Comparison of ENCODE assay signal across 9 cellular contexts in the genomic region with DNA sequence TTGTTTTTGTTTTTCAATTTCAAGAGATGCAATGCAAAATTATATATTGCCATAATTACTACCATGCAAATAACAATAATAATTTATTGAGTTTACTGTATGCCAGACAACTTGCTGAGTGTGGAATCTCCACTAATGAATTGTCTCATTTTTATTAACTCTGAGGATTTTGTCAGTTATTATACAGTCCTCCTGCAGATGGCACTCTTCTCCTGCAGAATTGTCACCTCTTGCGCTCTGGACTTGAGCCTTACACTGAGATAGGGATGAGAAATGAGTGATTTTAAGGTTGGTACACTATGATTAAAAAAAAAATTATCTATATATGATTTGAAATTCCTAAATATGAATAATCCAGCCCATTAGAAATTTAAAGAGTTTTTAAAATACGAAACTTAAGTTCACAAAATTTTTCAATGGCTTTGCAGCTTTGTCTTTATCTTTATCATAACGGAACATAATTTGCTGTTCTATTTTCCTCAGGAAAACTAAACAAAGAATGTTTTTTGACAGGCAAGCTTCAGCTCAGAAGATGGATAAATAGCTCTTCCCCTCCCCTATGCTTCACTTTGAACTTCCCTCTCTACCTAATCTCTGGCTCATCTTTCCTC. TPM values are rescaled to one million over a fixed set of nuclear protein-coding genes. Genes with fewer than 3 reads are reported as not detected.
DNase-seq lines count a peak whose midpoint lies in the region; ATAC-seq and TF ChIP-seq lines count a peak whose summit lies in the region.
"Had no signal": no experiment of that assay in that cellular context is flagged by ENCODE, and none has a peak within 500 bp of the region (broad histone marks: within the 10 kb centered on the region; RNA-seq: fewer than 3 reads in every experiment).

No MANE protein-coding gene starts in this region.

- no peak overlapping the region for H2AFZ ChIP-seq in fibroblast of lung (ENCODE audit: low read length)
- no peak overlapping the region for H2AFZ ChIP-seq in neuronal stem cell (ENCODE audit: low read length)

- CTCF ChIA-PET in WTC11 (lab: Charles Lee) = interaction anchor here (0.6 to 1.1 kb wide), 9 partner anchors 13 to 1385 kb away, joined by 3 to 8 read pairs (median 3); partner anchors contain the start of gene BMP2K

- H3K4me1 Mint-ChIP-seq in WTC11 = no peaks in the 10 kb centered on the region

- H3K27me3 Mint-ChIP-seq in WTC11 (ENCODE audit: low read depth) = peaks cover 3% of the 10 kb centered on the region; the same call in 1 of the 2 replicates

- H3K4me2 ChIP-seq in fibroblast of lung (ENCODE audit: extremely low read depth, insufficient read depth, low read length) (no peak overlapping the region), neuronal stem cell (ENCODE audit: insufficient read depth, low read length, poor library complexity, severe bottlenecking) (no peak overlapping the region)

- H3K27me3 ChIP-seq in fibroblast of lung (ENCODE audit: control insufficient read depth, insufficient read depth, low read length) = peaks cover 5% of the 10 kb centered on the region
- no peaks in the 10 kb centered on the region for H3K27me3 ChIP-seq in neuronal stem cell (ENCODE audit: control insufficient read depth in 3 of 3, insufficient read depth in 3 of 3, low read depth in 1 of 3, low read length in 3 of 3)

- H3K9me3 ChIP-seq in fibroblast of lung (ENCODE audit: control insufficient read depth, insufficient read depth, low read depth, low read length) = no peaks in the 10 kb centered on the region
- H3K9me3 ChIP-seq in neuronal stem cell (replicated peaks in 1 of 2; ENCODE audit: control insufficient read depth in 2 of 2, insufficient read depth in 1 of 2, low read depth in 1 of 2, low read length in 2 of 2) = no peaks in the 10 kb centered on the region

- TF ChIP-seq CTCF in GM12872 (IDR thresholded peaks at IDR 0.05; ENCODE audit: insufficient read depth, low read depth, low read length) (peak; percentile 64), WTC11 (IDR thresholded peaks at IDR 0.05) (peak; percentile 38; the same call in 1 of the 2 replicates), fibroblast of lung (conservative IDR thresholded peaks at IDR 0.05 in 1 of 2, IDR thresholded peaks at IDR 0.05 in 1 of 2; ENCODE audit: low read depth in 1 of 2, low read length in 2 of 2) (peak; percentile 67 to 70)

- no peak overlapping the region for H3K4me3 Mint-ChIP-seq in WTC11

- H3K27ac Mint-ChIP-seq in WTC11 = no peak overlapping the region

- POLR2A ChIA-PET in WTC11 (lab: Charles Lee) = no interaction called here

- H2AK5ac ChIP-seq in neuronal stem cell (ENCODE audit: low read depth, low read length) = no peak overlapping the region

- H2BK15ac ChIP-seq in neuronal stem cell (ENCODE audit: low read length) = no peak overlapping the region

- H3K79me1 ChIP-seq in neuronal stem cell (ENCODE audit: low read depth, low read length) = no peaks in the 10 kb centered on the region

- H3K14ac ChIP-seq in neuronal stem cell (ENCODE audit: low read length) = no peak overlapping the region

- H3K27ac ChIP-seq in fibroblast of lung (ENCODE audit: insufficient read depth, low read length) (no peak overlapping the region), neuronal stem cell (replicated peaks; ENCODE audit: low read length) (no peak overlapping the region)

- H4K8ac ChIP-seq in neuronal stem cell (ENCODE audit: low read depth, low read length) = no peak overlapping the region

- H3K4me3 ChIP-seq in fibroblast of lung (replicated peaks in 1 of 4; ENCODE audit: control extremely low read depth in 1 of 4, insufficient read depth in 1 of 4, low read depth in 3 of 4, low read length in 4 of 4) = no peak overlapping the region
- no peak overlapping the region for H3K4me3 ChIP-seq in neuronal stem cell (ENCODE audit: low read length in 2 of 2)

- DNase-seq in AG08396 (ENCODE audit: low spot score) (peak; percentile 45), NCI-H128 (lab: John Stamatoyannopoulos, UW; ENCODE audit: unreplicated experiment) (peak; percentile 3), WTC11 (ENCODE audit: low spot score) (no peak), fibroblast of lung (ENCODE audit: low read depth in 2 of 2) (peak; percentile 29 to 60), neuronal stem cell (ENCODE audit: low spot score) (peak; percentile 20)
- DNase-seq: left cardiac atrium had no signal

- ATAC-seq in HG02623 (IDR thresholded peaks at IDR 0.05; ENCODE audit: unreplicated experiment) (peak; percentile 72), WTC11 (peak; percentile 71), HG03097 (IDR thresholded peaks at IDR 0.05; ENCODE audit: low FRiP score, unreplicated experiment) (no peak)

- WGBS in neuronal stem cell (ENCODE audit: extremely low coverage in 2 of 2, insufficient read length in 2 of 2, insufficient replicate concordance in 1 of 2), 2 donors = no CpG with 5 or more reads among the region's 3 CpGs

- H3K4me1 ChIP-seq in fibroblast of lung (ENCODE audit: control insufficient read depth, extremely low read depth, insufficient read depth, low read length) (no peaks in the 10 kb centered on the region), neuronal stem cell (ENCODE audit: control insufficient read depth in 2 of 2, insufficient read depth in 1 of 2, low read depth in 1 of 2, low read length in 2 of 2) (peaks cover 0 to 3% of the 10 kb centered on the region in 2 donors)

- H3K9me3 Mint-ChIP-seq in WTC11 = no peaks in the 10 kb centered on the region

- no peak overlapping the region for H2BK12ac ChIP-seq in neuronal stem cell (ENCODE audit: low read length)

- H3K9ac ChIP-seq in fibroblast of lung (ENCODE audit: insufficient read depth, low read length) = no peak overlapping the region
- no peak overlapping the region for H3K9ac ChIP-seq in neuronal stem cell (ENCODE audit: low read depth, low read length, poor library complexity)

- H4K91ac ChIP-seq in neuronal stem cell (ENCODE audit: low read depth, low read length, poor library complexity) = no peak overlapping the region

- no peaks in the 10 kb centered on the region for H3K79me2 ChIP-seq in fibroblast of lung (ENCODE audit: control insufficient read depth, insufficient read depth, low read length)

- no peaks in the 10 kb centered on the region for H3K36me3 Mint-ChIP-seq in WTC11

- no peak overlapping the region for H3K4ac ChIP-seq in neuronal stem cell (ENCODE audit: low read length)

- no peak overlapping the region for H2BK120ac ChIP-seq in neuronal stem cell (ENCODE audit: low read depth, low read length)

- H3K23ac ChIP-seq in neuronal stem cell (ENCODE audit: low read depth, low read length, poor library complexity) = no peak overlapping the region

- H3K18ac ChIP-seq in neuronal stem cell (ENCODE audit: low read length) = no peak overlapping the region

- H3K36me3 ChIP-seq in fibroblast of lung (ENCODE audit: control insufficient read depth, insufficient read depth, low read length) = no peaks in the 10 kb centered on the region
- H3K36me3 ChIP-seq in neuronal stem cell (replicated peaks in 1 of 2; ENCODE audit: control insufficient read depth in 2 of 2, insufficient read depth in 2 of 2, low read length in 2 of 2) = no peaks in the 10 kb centered on the region

- no peak overlapping the region for H2BK5ac ChIP-seq in neuronal stem cell (ENCODE audit: low read length)

- no peaks in the 10 kb centered on the region for H4K20me1 ChIP-seq in fibroblast of lung (ENCODE audit: control insufficient read depth, extremely low read depth, insufficient read depth, low read length)

TF ChIP-seq in WTC11, 78 proteins besides CTCF, POLR2A, EP300 and RAD21:
- TF ChIP-seq E2F1 (CRISPR knock-in tag; IDR thresholded peaks at IDR 0.05) = no peak
- no peak for TF ChIP-seq ZNF219 (CRISPR knock-in tag; IDR thresholded peaks at IDR 0.05; ENCODE audit: borderline replicate concordance)
- no peak for TF ChIP-seq TCF7 (CRISPR knock-in tag; IDR thresholded peaks at IDR 0.05; ENCODE audit: low read depth)
- no peak for TF ChIP-seq FOXP4 (CRISPR knock-in tag; IDR thresholded peaks at IDR 0.05)
TF ChIP-seq in WTC11: peak in this region for 0.

RNA-seq across cellular contexts. Expression of gene PAQR3, which starts 12.7 kb away (rescaled TPM):
- 28.1 to 29.2 TPM (median 29.0 TPM) in 3 replicates for total RNA-seq in WTC11 (2021)
- total RNA-seq in fibroblast of lung = 10.8 and 15.5 TPM in 2 replicates
- 29.4 and 37.6 TPM in 2 replicates for polyA plus RNA-seq in fibroblast of lung
- 11.9 and 12.6 TPM in 2 replicates for polyA plus RNA-seq in fibroblast of lung (2012)
- polyA minus RNA-seq in fibroblast of lung (ENCODE audit: low replicate concordance) = 19.3 and 39.4 TPM in 2 replicates
- polyA plus RNA-seq in neuronal stem cell (2013, experiment 1 of 2) = 33.4 TPM
- 33.5 TPM for polyA plus RNA-seq in neuronal stem cell (2013, experiment 2 of 2)
